22 cellular contexts compared by ENCODE assay signal in the genomic region with DNA sequence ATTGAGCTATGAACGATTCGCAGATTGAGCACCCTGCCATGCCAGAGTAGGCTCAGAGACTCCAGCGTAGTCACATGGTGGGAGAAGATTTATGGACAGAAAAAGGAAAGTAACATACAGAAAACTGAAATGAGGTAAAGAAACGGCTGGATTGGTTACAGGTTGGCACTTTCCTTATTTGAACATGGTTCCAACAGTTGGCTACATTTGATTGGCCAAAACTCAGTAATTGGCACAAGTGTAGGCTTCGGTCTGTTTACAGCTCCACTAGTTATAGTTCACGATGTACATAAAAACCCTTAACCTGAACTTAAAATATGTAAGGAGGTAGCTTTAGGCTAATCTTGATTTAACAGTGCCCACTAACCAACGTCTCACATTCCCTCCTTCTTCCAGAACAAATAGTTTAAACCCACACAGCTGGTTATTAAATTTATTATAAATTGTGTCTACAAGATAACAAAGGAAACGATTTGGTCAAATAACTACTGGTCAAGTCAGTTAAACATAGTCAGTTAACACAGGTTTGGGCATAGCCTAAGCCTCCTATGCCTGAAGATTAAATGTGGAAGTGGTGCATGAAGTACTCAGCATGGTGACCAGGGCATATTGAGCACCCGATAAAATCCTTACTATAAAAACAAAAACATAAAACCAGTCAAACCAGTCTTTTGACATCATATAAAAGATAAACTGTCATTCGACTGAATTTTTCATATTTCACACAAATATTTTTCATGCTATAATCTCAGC.
"Had no signal": no experiment of that assay in that cellular context is flagged by ENCODE, and none has a peak within 500 bp of the region (broad histone marks: within the 10 kb centered on the region; RNA-seq: fewer than 3 reads in every experiment).

No MANE protein-coding gene starts in this region.

- H3K27me3 Mint-ChIP-seq: activated T-cell treated with anti-CD3 and anti-CD28 coated beads, Interleukin-2, amount 50 U/mL, for 24 hours; progenitor cell of endocrine pancreas had no signal

- ATAC-seq: gastroesophageal sphincter; left colon; mucosa of descending colon; naive thymus-derived CD4-positive, alpha-beta T cell; T-cell; WTC11 had no signal

- H3K4me1 Mint-ChIP-seq: activated naive CD8-positive, alpha-beta T cell treated with anti-CD3 and anti-CD28 coated beads for 36 hours; central memory CD8-positive, alpha-beta T cell; memory B cell; naive thymus-derived CD4-positive, alpha-beta T cell; T-cell had no signal

- H3K4me3 Mint-ChIP-seq: activated naive CD8-positive, alpha-beta T cell treated with anti-CD3 and anti-CD28 coated beads for 36 hours; activated T-cell treated with anti-CD3 and anti-CD28 coated beads, Interleukin-2, amount 50 U/mL, for 24 hours; central memory CD8-positive, alpha-beta T cell; memory B cell; naive thymus-derived CD4-positive, alpha-beta T cell; T-cell; WTC11 had no signal

- DNase-seq: activated CD8-positive, alpha-beta memory T cell treated with anti-CD3 and anti-CD28 coated beads, Interleukin-2, amount 50 U/mL, for 4 hours; activated naive CD4-positive, alpha-beta T cell treated with Interleukin-2 at 50 U/mL for 16 hours; activated naive CD8-positive, alpha-beta T cell treated with anti-CD3 and anti-CD28 coated beads for 36 hours; activated T-cell treated with anti-CD3 and anti-CD28 coated beads, Interleukin-2, amount 50 U/mL, for 24 hours; effector memory CD4-positive, alpha-beta T cell; esophagus squamous epithelium; head of caudate nucleus; islet precursor cell; left colon; mucosa of descending colon; naive thymus-derived CD4-positive, alpha-beta T cell; stimulated activated CD4-positive, alpha-beta T cell treated with anti-CD3 and anti-CD28 coated beads, Interleukin-4, amount 100 ng/mL, for 24 hours; stimulated activated naive CD4-positive, alpha-beta T cell treated with Interleukin-2 at 50 U/mL for 16 hours; T-cell; upper lobe of left lung had no signal

- H3K9me3 Mint-ChIP-seq: activated naive CD8-positive, alpha-beta T cell treated with anti-CD3 and anti-CD28 coated beads for 36 hours; activated T-cell treated with anti-CD3 and anti-CD28 coated beads, Interleukin-2, amount 50 U/mL, for 24 hours; activated T-helper 2 cell treated with anti-CD3 and anti-CD28 coated beads, Interferon-gamma antibody, Interleukin-2, Interleukin-4, amounts not matched to agents 10 μg/mL and 5 μg/mL and 100 μg/mL, durations not matched to agents 14 hours and 24 hours and 36 hours; central memory CD8-positive, alpha-beta T cell; memory B cell; naive thymus-derived CD4-positive, alpha-beta T cell; T-cell; WTC11 had no signal

- H3K36me3 Mint-ChIP-seq: activated naive CD8-positive, alpha-beta T cell treated with anti-CD3 and anti-CD28 coated beads for 36 hours; memory B cell; naive thymus-derived CD4-positive, alpha-beta T cell; T-cell; WTC11 had no signal

- H3K27ac ChIP-seq: breast epithelium, esophagus squamous epithelium, gastroesophageal sphincter, upper lobe of left lung had no signal

- H3K27ac Mint-ChIP-seq: activated naive CD8-positive, alpha-beta T cell treated with anti-CD3 and anti-CD28 coated beads for 36 hours; activated T-cell treated with anti-CD3 and anti-CD28 coated beads, Interleukin-2, amount 50 U/mL, for 24 hours; activated T-helper 2 cell treated with anti-CD3 and anti-CD28 coated beads, Interferon-gamma antibody, Interleukin-2, Interleukin-4, amounts not matched to agents 10 μg/mL and 5 μg/mL and 100 μg/mL, durations not matched to agents 14 hours and 24 hours and 36 hours; memory B cell; naive thymus-derived CD4-positive, alpha-beta T cell; progenitor cell of endocrine pancreas; T-cell; WTC11 had no signal
